ENCODE assay signal across 11 cellular contexts in genomic region chr13:28475916-28476725, GRCh38. TPM values are rescaled to one million over a fixed set of nuclear protein-coding genes. Genes with fewer than 3 reads are reported as not detected.
A peak's percentile ranks its signal among the peaks of the same experiment; 100 is the strongest.
DNase-seq lines count a peak whose midpoint lies in the region; ATAC-seq, FAIRE-seq and TF ChIP-seq lines count a peak whose summit lies in the region.
"Had no signal": no experiment of that assay in that cellular context is flagged by ENCODE, and none has a peak within 500 bp of the region (broad histone marks: within the 10 kb centered on the region; RNA-seq: fewer than 3 reads in every experiment).

No MANE protein-coding gene starts in this region.

- peak; percentile 75 for DNase-seq in A172 (ENCODE audit: low spot score)
- peak; percentile 93 for DNase-seq in GM23248
- peak; percentile 45 for DNase-seq in SW480 (ENCODE audit: low spot score)
- peak; percentile 72 for DNase-seq in glomerular endothelial cell (ENCODE audit: extremely low read depth, low read depth, low spot score)
- DNase-seq in frontal cortex (ENCODE audit: low spot score in 2 of 2): no peak
- DNase-seq in tibial artery: no peak
- no peak for DNase-seq in effector CD4-positive, alpha-beta T cell
- DNase-seq: DND-41, NCI-H1092 had no signal

- intact Hi-C loops in tibial artery (cut with DNase I; ENCODE audit: low total_unique reads): no loop called here

- in situ Hi-C loops in GM23248 (cut with MboI): no loop called here

- H3K4me3 ChIP-seq in GM23248 (0 out of 2 replicates have a peak overlapping the region, but pooled peaks have one; percentile 14), tibial artery (no peak overlapping the region)

- no peaks in the 10 kb centered on the region for H3K9me3 ChIP-seq in GM23248 (ENCODE audit: low read depth)
- H3K9me3 ChIP-seq in tibial artery: no peaks in the 10 kb centered on the region

- H3K27ac ChIP-seq in GM23248: peak overlapping the region; percentile 44
- H3K27ac ChIP-seq in tibial artery: no peak overlapping the region

- FAIRE-seq in frontal cortex (lab: Jason Lieb, UNC): no peak

- no peaks in the 10 kb centered on the region for H4K20me1 ChIP-seq in GM23248 (ENCODE audit: insufficient read depth)

- H3K9ac ChIP-seq in GM23248: no peak overlapping the region

- no peaks in the 10 kb centered on the region for H3K9me2 ChIP-seq in GM23248 (ENCODE audit: insufficient read depth)

- H3K4me1 ChIP-seq in GM23248 (ENCODE audit: insufficient read depth): peaks cover 55% of the 10 kb centered on the region
- H3K4me1 ChIP-seq in tibial artery: peaks cover 0 to 18% (median 0%) of the 10 kb centered on the region in 4 donors

- H3F3A ChIP-seq in GM23248 (ENCODE audit: insufficient read depth): peaks cover 52% of the 10 kb centered on the region

- ATAC-seq in GM18867 (IDR thresholded peaks at IDR 0.05; ENCODE audit: unreplicated experiment): no peak

- 51 to 54% methylated on average over 7 of the region's 7 CpGs for WGBS in GM23248 (ENCODE audit: low coverage in 1 of 2, low lambda C conversion rate in 2 of 2, missing lambda C conversion rate in 2 of 2), 2 experiments

- H3K4me2 ChIP-seq in GM23248 (ENCODE audit: unreplicated experiment): peak overlapping the region; percentile 76

- peak overlapping the region; percentile 30; the same call in 1 of the 2 replicates for H2AFZ ChIP-seq in GM23248

- no peaks in the 10 kb centered on the region for H3K79me2 ChIP-seq in GM23248 (ENCODE audit: insufficient read depth)

- H3K27me3 ChIP-seq in GM23248 (replicated peaks; ENCODE audit: insufficient read depth): no peaks in the 10 kb centered on the region
- H3K27me3 ChIP-seq in tibial artery: no peaks in the 10 kb centered on the region

- no peak for TF ChIP-seq CTCF in tibial artery (IDR thresholded peaks at IDR 0.05)

- H3K36me3 ChIP-seq in GM23248 (ENCODE audit: low read depth) (no peaks in the 10 kb centered on the region), tibial artery (no peaks in the 10 kb centered on the region)

RNA-seq across cellular contexts. Expression of gene FLT1, which starts 18.8 kb away (rescaled TPM):
- total RNA-seq in A172 (2014; rRNA removed; shearing (Covaris generic)): 5.5 and 7.5 TPM in 2 replicates
- 18.6 and 26.6 TPM in 2 replicates for total RNA-seq in GM23248 (2014; rRNA removed; shearing (Covaris generic))
- polyA plus RNA-seq in GM23248 (2016; fragmentation: Nextera tagmentation; extraction: Ambion mirVana): 11.3 and 12.9 TPM in 2 replicates
- total RNA-seq in glomerular endothelial cell (111 and 156 TPM in 2 replicates), frontal cortex (9.8 TPM)
- polyA plus RNA-seq: neural cell had no signal

Comparison
In these comparisons a context has a peak if more than half of its experiments do, and no peak if none do; other contexts are left out.
1. DNase-seq: peak in A172 (single experiment), GM23248 (single experiment), SW480 (single experiment) and glomerular endothelial cell (single experiment); none in frontal cortex (0 of 2), tibial artery (0 of 2) and effector CD4-positive, alpha-beta T cell (single experiment).